18 cellular contexts compared by ENCODE assay signal in the genomic region with DNA sequence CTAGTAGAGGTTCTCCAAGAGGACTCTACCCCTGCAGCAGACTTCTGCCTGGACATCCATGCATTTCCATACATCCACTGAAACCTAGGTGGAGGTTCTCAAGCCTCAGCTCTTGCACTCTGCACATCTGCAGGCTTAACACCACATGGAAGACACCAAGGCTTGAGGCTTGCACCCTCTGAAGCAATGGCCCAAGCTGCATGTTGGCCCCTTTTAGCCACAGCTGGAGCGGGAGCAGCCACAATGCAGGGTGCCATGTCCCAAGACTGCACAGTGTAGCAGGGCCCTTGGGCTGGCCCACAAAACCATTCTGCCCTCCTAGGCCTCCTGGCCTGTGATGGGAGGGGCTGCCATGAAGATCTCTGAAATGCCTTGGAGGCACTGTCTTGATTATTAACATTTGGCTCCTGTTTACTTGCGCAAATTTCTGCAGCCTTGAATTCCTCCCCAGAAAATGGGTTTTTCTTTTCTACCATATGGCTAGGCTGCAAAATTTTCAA.
DNase-seq lines count a peak whose midpoint lies in the region; ATAC-seq, FAIRE-seq and TF ChIP-seq lines count a peak whose summit lies in the region.
"Had no signal": no experiment of that assay in that cellular context is flagged by ENCODE, and none has a peak within 500 bp of the region (broad histone marks: within the 10 kb centered on the region; RNA-seq: fewer than 3 reads in every experiment).

No MANE protein-coding gene starts in this region.

- TF ChIP-seq RAD21 in A549 (conservative IDR thresholded peaks at IDR 0.05 in 1 of 2, IDR thresholded peaks at IDR 0.05 in 1 of 2), result no peak

- no peak for FAIRE-seq in A549 (lab: Jason Lieb, UNC)
- FAIRE-seq: G401.6, GM12892, H54 had no signal

- H3K4me1 ChIP-seq in A549 (no peaks in the 10 kb centered on the region), HEK293 (ENCODE audit: control insufficient read depth, insufficient read depth, low read length) (no peaks in the 10 kb centered on the region), iPS DF 6.9 (ENCODE audit: control insufficient read depth, insufficient read depth, low read length) (no peaks in the 10 kb centered on the region), esophagus squamous epithelium (no peaks in the 10 kb centered on the region)
- H3K4me1 ChIP-seq: HAP-1 had no signal

- no peak for TF ChIP-seq POLR2A in A549 (IDR thresholded peaks at IDR 0.05; ENCODE audit: low read length)
- no peak for TF ChIP-seq POLR2A in esophagus squamous epithelium (IDR thresholded peaks at IDR 0.05)

- peaks cover 26% of the 10 kb centered on the region for H3K9me3 ChIP-seq in A549
- no peaks in the 10 kb centered on the region for H3K9me3 ChIP-seq in HEK293 (ENCODE audit: control insufficient read depth, insufficient read depth, low read depth, low read length)
- H3K9me3 ChIP-seq in iPS DF 6.9 (ENCODE audit: control insufficient read depth, insufficient read depth, low read length), result peaks cover 1% of the 10 kb centered on the region; the same call in 1 of the 2 replicates
- H3K9me3 ChIP-seq in esophagus squamous epithelium, result peaks cover 0 to 20% (median 0%) of the 10 kb centered on the region in 3 donors
- H3K9me3 ChIP-seq: HAP-1 had no signal

- ATAC-seq in A549, result no peak

- no peak overlapping the region for H3K4me3 ChIP-seq in A549
- H3K4me3 ChIP-seq in HEK293 (ENCODE audit: low read depth, low read length), result no peak overlapping the region
- no peak overlapping the region for H3K4me3 ChIP-seq in iPS DF 6.9 (ENCODE audit: low read length)
- H3K4me3 ChIP-seq in esophagus squamous epithelium, result no peak overlapping the region
- H3K4me3 ChIP-seq: HAP-1 had no signal

- CTCF ChIA-PET in A549 (lab: Yijun Ruan, JAX), result no interaction called here
- CTCF ChIA-PET in HEK293 (lab: Yijun Ruan, JAX), result no interaction called here

- no peaks in the 10 kb centered on the region for H3K27me3 ChIP-seq in iPS DF 6.9 (ENCODE audit: control insufficient read depth, insufficient read depth, low read length)
- no peaks in the 10 kb centered on the region for H3K27me3 ChIP-seq in esophagus squamous epithelium

- no peak for DNase-seq in A549 (ENCODE audit: low read depth in 1 of 2, low spot score in 1 of 2)
- DNase-seq in iPS DF 6.9 (ENCODE audit: low read depth, low spot score), result peak; percentile 9
- DNase-seq in HUDEP-2 (lab: John Stamatoyannopoulos, UW; ENCODE audit: unreplicated experiment in 76 of 76), result no peak
- no peak for DNase-seq in esophagus squamous epithelium (lab: John Stamatoyannopoulos, UW)
- no peak for DNase-seq in activated T-cell treated with anti-CD3 and anti-CD28 coated beads, Interleukin-2, amount 50 U/mL, for 48 hours
- DNase-seq: 8988T; C1 segment of cervical spinal cord; Calu3; CD4-positive, alpha-beta memory T cell; COR-L47; DMS53; DMS79 treated with DMSO at 0.1 percent for 48 hours; GOT3 had no signal

- WGBS in A549 (ENCODE audit: missing lambda C conversion rate), result 88% methylated on average over 2 of the region's 2 CpGs
- no CpG with 5 or more reads among the region's 2 CpGs for WGBS in iPS DF 6.9 (ENCODE audit: insufficient coverage, insufficient read length)
- WGBS in esophagus squamous epithelium, 2 donors, result 91 to 95% methylated on average over 1 to 2 of the region's 2 CpGs

- TF ChIP-seq CTCF in A549 (IDR thresholded peaks at IDR 0.05) (no peak), HEK293 (tag by site-specific recombination; IDR thresholded peaks at IDR 0.05) (no peak), esophagus squamous epithelium (IDR thresholded peaks at IDR 0.05) (no peak)

- no peak overlapping the region for H3K27ac ChIP-seq in A549
- H3K27ac ChIP-seq in HEK293 (ENCODE audit: extremely low read depth, low read depth, low read length), result no peak overlapping the region
- no peak overlapping the region for H3K27ac ChIP-seq in iPS DF 6.9 (ENCODE audit: low read length)
- H3K27ac ChIP-seq in esophagus squamous epithelium, result no peak overlapping the region

- no peaks in the 10 kb centered on the region for H3K36me3 ChIP-seq in HEK293 (ENCODE audit: control insufficient read depth in 2 of 2, insufficient read depth in 1 of 2, low read length in 2 of 2)
- H3K36me3 ChIP-seq in iPS DF 6.9 (ENCODE audit: control insufficient read depth, insufficient read depth, low read length), result peaks cover 3% of the 10 kb centered on the region; the same call in 1 of the 2 replicates
- no peaks in the 10 kb centered on the region for H3K36me3 ChIP-seq in esophagus squamous epithelium
- H3K36me3 ChIP-seq: HAP-1 had no signal

- POLR2A ChIA-PET in A549 (lab: Yijun Ruan, JAX), result no interaction called here
- POLR2A ChIA-PET in HEK293 (lab: Yijun Ruan, JAX), result no interaction called here

- TF ChIP-seq EP300 in A549 (IDR thresholded peaks at IDR 0.05), result no peak

- intact Hi-C loops in esophagus squamous epithelium (cut with DNase I), result no loop called here

- no peak overlapping the region for H3K4me2 ChIP-seq in A549

TF ChIP-seq in A549, 52 proteins besides CTCF, POLR2A, EP300 and RAD21:
- TF ChIP-seq ZFP36 (IDR thresholded peaks at IDR 0.05; ENCODE audit: borderline replicate concordance, partially characterized antibody) (peak; percentile 92), FOSL2 (IDR thresholded peaks at IDR 0.05) (no peak), FOSL2 (CRISPR knock-in tag; IDR thresholded peaks at IDR 0.05) (no peak)

TF ChIP-seq in HEK293, 187 proteins besides CTCF, POLR2A, EP300 and RAD21:
- TF ChIP-seq ZNF585B (tag by site-specific recombination; IDR thresholded peaks at IDR 0.05) (peak; percentile 97), SETDB1 (IDR thresholded peaks at IDR 0.05; ENCODE audit: insufficient read length, low read length) (peak; percentile 71), YY2 (tag by site-specific recombination; IDR thresholded peaks at IDR 0.05) (no peak), TRIM28 (IDR thresholded peaks at IDR 0.05; ENCODE audit: borderline replicate concordance, low read length) (peak; percentile 91; the same call in 1 of the 2 replicates), IKZF3 (tag by site-specific recombination; IDR thresholded peaks at IDR 0.05) (no peak)
